In genomic region chr18:24000613-24001490, GRCh38 we compare ENCODE assay signal across 12 cellular contexts. TPM values are rescaled to one million over a fixed set of nuclear protein-coding genes. Genes with fewer than 3 reads are reported as not detected.
DNase-seq lines count a peak whose midpoint lies in the region; ATAC-seq, FAIRE-seq and TF ChIP-seq lines count a peak whose summit lies in the region.
"Had no signal": no experiment of that assay in that cellular context is flagged by ENCODE, and none has a peak within 500 bp of the region (broad histone marks: within the 10 kb centered on the region; RNA-seq: fewer than 3 reads in every experiment).

No MANE protein-coding gene starts in this region.

- H3K36me3 Mint-ChIP-seq in activated T-cell treated with anti-CD3 and anti-CD28 coated beads, Interleukin-2, amount 50 U/mL, for 4 hours (ENCODE audit: insufficient read depth): no peaks in the 10 kb centered on the region
- H3K36me3 Mint-ChIP-seq in GM23338 (ENCODE audit: low read depth): no peaks in the 10 kb centered on the region

- FAIRE-seq in GM12878 (lab: Jason Lieb, UNC): no peak

- no peaks in the 10 kb centered on the region for H3K9me3 Mint-ChIP-seq in activated T-cell treated with anti-CD3 and anti-CD28 coated beads, Interleukin-2, amount 50 U/mL, for 4 hours
- H3K9me3 Mint-ChIP-seq in GM23338: no peaks in the 10 kb centered on the region
- H3K9me3 Mint-ChIP-seq: activated B cell treated with CpG ODN at 0.5 μM for 24 hours had no signal

- intact Hi-C loops in GM12878 (cut with micrococcal nuclease; ENCODE audit: unreplicated experiment) (no loop called here), spleen (cut with DNase I; ENCODE audit: low total_unique reads) (no loop called here)

- H3K27me3 ChIP-seq in GM12878 (replicated peaks in 1 of 2; ENCODE audit: control insufficient read depth in 2 of 2, insufficient read depth in 2 of 2, low read length in 1 of 2) (no peaks in the 10 kb centered on the region), spleen (replicated peaks in 1 of 7) (no peaks in the 10 kb centered on the region), GM23338 (ENCODE audit: insufficient read depth) (no peaks in the 10 kb centered on the region)

- in situ Hi-C loops in GM12878 (cut with MboI): no loop called here

- SMC1A ChIA-PET in GM12878 (lab: Charles Lee; ENCODE audit: uncharacterized antibody, unreplicated experiment): interaction anchor here (0.9 to 1.1 kb wide), 2 partner anchors 9 to 20 kb away, joined by 5 read pairs; no protein-coding TSS in a partner anchor

- H3K27ac Mint-ChIP-seq in GM23338: no peak overlapping the region
- H3K27ac Mint-ChIP-seq: activated B cell treated with CpG ODN at 0.5 μM for 24 hours had no signal

- ATAC-seq in activated T-cell treated with anti-CD3 and anti-CD28 coated beads, Interleukin-2, amount 50 U/mL, for 4 hours: peak; percentile 63 to 64
- ATAC-seq in HG02852 (IDR thresholded peaks at IDR 0.05; ENCODE audit: unreplicated experiment) (peak; percentile 48), GM12878 (peak; percentile 36), HG03097 (IDR thresholded peaks at IDR 0.05; ENCODE audit: low FRiP score, unreplicated experiment) (no peak), GM23338 (no peak)

- no TSS peak for BruUV-seq in GM12878 (replicated peaks; lab: Mats Ljungman, UMichigan)

- 0 out of 2 replicates have a peak overlapping the region, but pooled peaks have one; percentile 2 for H3K9ac ChIP-seq in GM12878 (ENCODE audit: control insufficient read depth, insufficient read depth, low read length)

- no peaks in the 10 kb centered on the region for H3K27me3 Mint-ChIP-seq in activated T-cell treated with anti-CD3 and anti-CD28 coated beads, Interleukin-2, amount 50 U/mL, for 4 hours (ENCODE audit: low read depth)
- H3K27me3 Mint-ChIP-seq in GM23338 (ENCODE audit: insufficient read depth, low read depth, poor library complexity): peaks cover 2% of the 10 kb centered on the region
- H3K27me3 Mint-ChIP-seq: activated B cell treated with CpG ODN at 0.5 μM for 24 hours had no signal

- DNase-seq in activated T-cell treated with anti-CD3 and anti-CD28 coated beads, Interleukin-2, amount 50 U/mL, for 4 hours: no peak
- no peak for DNase-seq in activated T-cell treated with anti-CD3 and anti-CD28 coated beads, Interleukin-2, amount 50 U/mL, for 48 hours
- DNase-seq in GM12878 (ENCODE audit: low read depth, low spot score) (no peak), spleen (no peak), HuH-7.5 (ENCODE audit: low spot score) (no peak), GM23338 (ENCODE audit: low spot score) (no peak)
- DNase-seq: activated B cell treated with CpG ODN at 0.5 μM for 24 hours, MM.1S, NCI-H526, posterior cingulate gyrus had no signal

- no peak for TF ChIP-seq RAD21 in GM12878 (IDR thresholded peaks at IDR 0.05; ENCODE audit: insufficient read depth, low read depth, low read length)

- H3K4me3 ChIP-seq in GM12878: 0 out of 2 replicates have a peak overlapping the region, but pooled peaks have one; percentile 1
- H3K4me3 ChIP-seq in spleen: peak overlapping the region in 1 of 8 donors; percentile 2
- H3K4me3 ChIP-seq in GM23338: no peak overlapping the region

- H3F3A ChIP-seq in GM23338 (replicated peaks; ENCODE audit: low read depth): no peaks in the 10 kb centered on the region

- H3K79me2 ChIP-seq in GM12878 (ENCODE audit: control insufficient read depth, insufficient read depth, low read length): no peaks in the 10 kb centered on the region
- no peaks in the 10 kb centered on the region for H3K79me2 ChIP-seq in GM23338 (replicated peaks; ENCODE audit: insufficient read depth)

- H3K4me2 ChIP-seq in GM12878 (ENCODE audit: control insufficient read depth, insufficient read depth): peak overlapping the region; percentile 46
- H3K4me2 ChIP-seq in GM23338: no peak overlapping the region

- no peak for TF ChIP-seq CTCF in GM12878 (IDR thresholded peaks at IDR 0.05 in 2 of 3, conservative IDR thresholded peaks at IDR 0.05 in 1 of 3; ENCODE audit: control insufficient read depth in 2 of 3, extremely low read depth in 1 of 3, insufficient read depth in 1 of 3, low read depth in 3 of 3, low read length in 3 of 3)
- TF ChIP-seq CTCF in spleen (IDR thresholded peaks at IDR 0.05 in 8 of 11, conservative IDR thresholded peaks at IDR 0.05 in 3 of 11): no peak
- no peak for TF ChIP-seq CTCF in GM23338 (conservative IDR thresholded peaks at IDR 0.05; ENCODE audit: low read depth in 2 of 2)

- H3K36me3 ChIP-seq in GM12878 (ENCODE audit: control insufficient read depth in 2 of 2, insufficient read depth in 2 of 2, low read length in 1 of 2) (no peaks in the 10 kb centered on the region), spleen (no peaks in the 10 kb centered on the region), GM23338 (ENCODE audit: insufficient read depth) (no peaks in the 10 kb centered on the region)

- H3K4me1 Mint-ChIP-seq in activated T-cell treated with anti-CD3 and anti-CD28 coated beads, Interleukin-2, amount 50 U/mL, for 4 hours (ENCODE audit: low read depth): peaks cover 70% of the 10 kb centered on the region
- H3K4me1 Mint-ChIP-seq in GM23338: no peaks in the 10 kb centered on the region; the same call in 2 of the 3 replicates

- H3K4me1 ChIP-seq in GM12878 (ENCODE audit: control insufficient read depth, insufficient read depth, low read length) (peaks cover 51% of the 10 kb centered on the region), spleen (peaks cover 0 to 31% (median 20%) of the 10 kb centered on the region in 6 donors), GM23338 (ENCODE audit: insufficient read depth) (no peaks in the 10 kb centered on the region)

- CTCF ChIA-PET in GM12878 (lab: Yijun Ruan, JAX): interaction anchor here (1.0 kb wide), 2 partner anchors 15 to 82 kb away, joined by 3 read pairs; no protein-coding TSS in a partner anchor

- H4K20me1 ChIP-seq in GM12878 (ENCODE audit: control insufficient read depth, insufficient read depth): no peaks in the 10 kb centered on the region
- no peaks in the 10 kb centered on the region for H4K20me1 ChIP-seq in GM23338 (replicated peaks; ENCODE audit: insufficient read depth)

- TF ChIP-seq POLR2A in GM12878 (IDR thresholded peaks at IDR 0.05; ENCODE audit: low read depth, low read length): no peak
- no peak for TF ChIP-seq POLR2A in spleen (IDR thresholded peaks at IDR 0.05)

- 29% methylated on average over 8 of the region's 8 CpGs for WGBS in GM12878 (ENCODE audit: insufficient coverage, insufficient replicate concordance, low lambda C conversion rate, missing lambda C conversion rate)
- 74 to 88% (median 85%) methylated on average over 8 of the region's 8 CpGs for WGBS in spleen, 5 donors

- H2AFZ ChIP-seq in GM12878 (ENCODE audit: control insufficient read depth, low read depth, low read length): no peak overlapping the region; the same call in 1 of the 2 replicates
- no peak overlapping the region for H2AFZ ChIP-seq in GM23338

- H3K9me3 ChIP-seq in GM12878 (replicated peaks; ENCODE audit: control insufficient read depth, insufficient read depth, low read length): no peaks in the 10 kb centered on the region
- no peaks in the 10 kb centered on the region for H3K9me3 ChIP-seq in spleen

- no peak for TF ChIP-seq EP300 in GM12878 (IDR thresholded peaks at IDR 0.05; ENCODE audit: borderline replicate concordance in 1 of 2, control insufficient read depth in 1 of 2, low read depth in 2 of 2, low read length in 2 of 2)

- H3K9me2 ChIP-seq in GM23338 (ENCODE audit: insufficient read depth): peaks cover 11% of the 10 kb centered on the region; the same call in 1 of the 2 replicates

- POLR2A ChIA-PET in GM12878 (lab: Charles Lee): no interaction called here

- H3K4me3 Mint-ChIP-seq in activated T-cell treated with anti-CD3 and anti-CD28 coated beads, Interleukin-2, amount 50 U/mL, for 4 hours: peak overlapping the region; percentile 45
- no peak overlapping the region for H3K4me3 Mint-ChIP-seq in GM23338
- H3K4me3 Mint-ChIP-seq: activated B cell treated with CpG ODN at 0.5 μM for 24 hours had no signal

- RAD21 ChIA-PET in GM12878 (lab: Charles Lee; ENCODE audit: unreplicated experiment): no interaction called here

- H3K27ac ChIP-seq in GM12878 (ENCODE audit: control insufficient read depth, insufficient read depth) (peak overlapping the region; percentile 41), spleen (peak overlapping the region; percentile 18 to 80 (median 58)), GM23338 (ENCODE audit: low read depth) (no peak overlapping the region)

TF ChIP-seq in GM12878, 131 proteins besides CTCF, POLR2A, EP300 and RAD21 (continues in another document):
- TF ChIP-seq MYC (IDR thresholded peaks at IDR 0.05; ENCODE audit: insufficient read depth, insufficient read length, insufficient replicate concordance, low read length, severe bottlenecking) (no peak), MXI1 (IDR thresholded peaks at IDR 0.05; ENCODE audit: low read depth, low read length) (no peak), SUZ12 (IDR thresholded peaks at IDR 0.05; ENCODE audit: unreplicated experiment) (no peak)

TF ChIP-seq in GM23338, 12 proteins besides CTCF, POLR2A, EP300 and RAD21 (continues in another document):
- TF ChIP-seq EZH2phosphoT487 (IDR thresholded peaks at IDR 0.05; ENCODE audit: unreplicated experiment) (no peak), STAT1 (IDR thresholded peaks at IDR 0.05; ENCODE audit: unreplicated experiment) (no peak)

RNA-seq across cellular contexts. Expression of gene TTC39C, which starts 13.7 kb away (rescaled TPM):
- 10 to 100 TPM; 23.6 to 37.3 (median 31.5) TPM for total RNA-seq in activated T-cell treated with anti-CD3 and anti-CD28 coated beads, Interleukin-2, amount 50 U/mL, for 4 hours
- 78.9 and 87.4 TPM in 2 replicates for total RNA-seq in GM12878 (2013; cell fraction: nucleolus; rRNA removed)
- 74.6 and 80.3 TPM in 2 replicates for total RNA-seq in GM12878 (2014; rRNA removed)
- total RNA-seq in GM12878 (2014; rRNA removed; fragmentation: Illumina TruSeq; extraction: Trizol): 81.1 and 84.4 TPM in 2 replicates
- total RNA-seq in GM12878 (2021): 72.8 and 76.5 TPM in 2 replicates
- polyA plus RNA-seq in GM12878 (2011; ENCODE audit: low read depth): 20.4 TPM
- polyA plus RNA-seq in GM12878 (2011; rRNA removed): 25.2 and 33.2 TPM in 2 replicates
- polyA plus RNA-seq in GM12878 (2011; cell fraction: cytosol; rRNA removed): 8.8 and 10.1 TPM in 2 replicates
- 24.3 and 24.8 TPM in 2 replicates for polyA plus RNA-seq in GM12878 (2011; cell fraction: nucleus; rRNA removed)
- polyA plus RNA-seq in GM12878 (2012): 38.1 and 44.0 TPM in 2 replicates
- polyA plus RNA-seq in GM12878 (2014; fragmentation: Illumina TruSeq; extraction: Trizol): 59.7 and 77.6 TPM in 2 replicates
- polyA plus RNA-seq in GM12878 (2014; fragmentation: Nextera tagmentation; extraction: Ambion mirVana): 10 to 100 TPM; 21.1 to 37.2 TPM
- 59.7 and 63.3 TPM in 2 replicates for polyA plus RNA-seq in GM12878 (2014; rRNA removed)
- 10 to 100 TPM; 69.8 to 91.0 TPM for polyA plus RNA-seq in GM12878 (2016; fragmentation: Nextera tagmentation; extraction: Ambion mirVana)
- 26.0 and 27.4 TPM in 2 replicates for polyA minus RNA-seq in GM12878 (2011; rRNA and poly(A)+ RNA removed)
- polyA minus RNA-seq in GM12878 (2011; cell fraction: cytosol; rRNA and poly(A)+ RNA removed): 9.9 and 13.0 TPM in 2 replicates
- polyA minus RNA-seq in GM12878 (2011; cell fraction: nucleus; rRNA and poly(A)+ RNA removed): 12.9 and 22.0 TPM in 2 replicates
- total RNA-seq in spleen: 10 to 100 TPM; 23.2 to 52.3 (median 30.4) TPM
- polyA plus RNA-seq in spleen: 10 to 100 TPM; 15.4 to 21.8 (median 16.6) TPM
- 108 and 136 TPM in 2 replicates for total RNA-seq in GM23338 (2014; rRNA removed; shearing (Covaris generic))
- polyA plus RNA-seq in GM23338 (2016; fragmentation: Nextera tagmentation; extraction: Ambion mirVana): 69.2 and 69.4 TPM in 2 replicates

Comparison
In these comparisons a context has a peak if more than half of its experiments do, and no peak if none do; other contexts are left out.
1. ATAC-seq: peak in activated T-cell treated with anti-CD3 and anti-CD28 coated beads, Interleukin-2, amount 50 U/mL, for 4 hours (2 of 2), HG02852 (single experiment) and GM12878 (single experiment); none in HG03097 (single experiment) and GM23338 (single experiment).